Comparison of ENCODE assay signal across 7 cellular contexts in the genomic region with DNA sequence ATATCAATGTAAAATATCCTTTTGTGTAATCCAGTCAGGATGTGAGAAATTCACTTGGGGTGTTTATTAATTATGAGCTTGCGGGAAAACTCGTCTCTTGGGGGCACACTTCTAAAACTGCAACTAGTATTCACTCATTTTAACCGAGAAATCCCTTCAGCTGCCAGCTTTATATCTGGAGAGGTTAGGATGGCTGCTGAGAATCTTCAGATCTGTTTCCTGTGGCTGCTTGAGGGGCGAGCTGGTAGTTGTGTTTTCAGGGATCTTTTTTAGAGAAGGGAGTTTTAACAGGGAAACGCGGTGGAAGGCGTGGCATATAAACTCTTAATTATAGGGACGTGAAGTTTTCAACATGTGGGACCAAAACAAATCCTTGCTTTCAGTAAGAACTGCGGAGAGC. TPM values are rescaled to one million over a fixed set of nuclear protein-coding genes. Genes with fewer than 3 reads are reported as not detected.
A peak's percentile ranks its signal among the peaks of the same experiment; 100 is the strongest.
DNase-seq lines count a peak whose midpoint lies in the region; ATAC-seq and TF ChIP-seq lines count a peak whose summit lies in the region.

No MANE protein-coding gene starts in this region.

- H3K36me3 ChIP-seq in HAP-1 (replicated peaks) = no peaks in the 10 kb centered on the region

- ATAC-seq in GM19395 (IDR thresholded peaks at IDR 0.05; ENCODE audit: unreplicated experiment) = no peak

- in situ Hi-C loops in HAP-1 (cut with MboI; ENCODE audit: low sequenced_read_pairs) = no loop called here
- in situ Hi-C loops in SK-MEL-5 (cut with HindIII; ENCODE audit: low pct_unique_long_range_greater_than_20kb, low sequenced_read_pairs) = no loop called here

- H3K27me3 ChIP-seq in HAP-1 (ENCODE audit: low read depth) = no peaks in the 10 kb centered on the region

- peaks cover 5% of the 10 kb centered on the region for H3K36me3 Mint-ChIP-seq in osteocyte (ENCODE audit: unreplicated experiment)

- no peaks in the 10 kb centered on the region for H3K27me3 Mint-ChIP-seq in osteocyte (ENCODE audit: unreplicated experiment)

- H3K9me3 ChIP-seq in HAP-1 = no peaks in the 10 kb centered on the region

- no peaks in the 10 kb centered on the region for H3K9me3 Mint-ChIP-seq in osteocyte (ENCODE audit: unreplicated experiment)

- peak; percentile 31 for TF ChIP-seq CTCF in osteocyte (IDR thresholded peaks at IDR 0.05)

- H3K4me1 ChIP-seq in HAP-1 = peaks cover 18% of the 10 kb centered on the region

- H3K4me3 Mint-ChIP-seq in osteocyte (ENCODE audit: unreplicated experiment) = peak overlapping the region; percentile 88

- H3K4me1 Mint-ChIP-seq in osteocyte (ENCODE audit: unreplicated experiment) = peaks cover 65% of the 10 kb centered on the region

- peak overlapping the region; percentile 83 for H3K4me3 ChIP-seq in HAP-1

- DNase-seq in HAP-1 (ENCODE audit: low spot score in 2 of 2) (peak; percentile 21 to 27), SK-MEL-5 (ENCODE audit: low read depth, low spot score) (peak; percentile 41), fibroblast of gingiva (ENCODE audit: low read depth) (peak; percentile 34), osteocyte (ENCODE audit: extremely low spot score, unreplicated experiment) (no peak), NCI-H2029 treated with DMSO at 0.1 percent for 48 hours (lab: John Stamatoyannopoulos, UW) (no peak), activated gamma-delta T cell treated with Interleukin-2 at 50 U/mL for 16 hours (no peak)

- peak overlapping the region; percentile 88 for H3K27ac Mint-ChIP-seq in osteocyte (ENCODE audit: unreplicated experiment)

RNA-seq across cellular contexts. Expression of a gene that starts 0.8 kb away (rescaled TPM):
- total RNA-seq in SK-MEL-5 (2014; rRNA removed; shearing (Covaris generic)) = 53.7 and 55.8 TPM in 2 replicates
- 51.2 and 79.8 TPM in 2 replicates for polyA plus RNA-seq in SK-MEL-5 (2015; cell fraction: cytosol; rRNA removed)
- 42.3 and 51.3 TPM in 2 replicates for polyA plus RNA-seq in SK-MEL-5 (2015; cell fraction: nucleus; rRNA removed)
- total RNA-seq in osteocyte = 81.5 and 84.1 TPM in 2 replicates

Comparison
In these comparisons a context has a peak if more than half of its experiments do, and no peak if none do; other contexts are left out.
1. DNase-seq: peak in HAP-1 (2 of 2), SK-MEL-5 (single experiment) and fibroblast of gingiva (single experiment); none in osteocyte (single experiment), NCI-H2029 treated with DMSO at 0.1 percent for 48 hours (single experiment) and activated gamma-delta T cell treated with Interleukin-2 at 50 U/mL for 16 hours (single experiment).